ENCODE assay signal across 9 cellular contexts in the genomic region with DNA sequence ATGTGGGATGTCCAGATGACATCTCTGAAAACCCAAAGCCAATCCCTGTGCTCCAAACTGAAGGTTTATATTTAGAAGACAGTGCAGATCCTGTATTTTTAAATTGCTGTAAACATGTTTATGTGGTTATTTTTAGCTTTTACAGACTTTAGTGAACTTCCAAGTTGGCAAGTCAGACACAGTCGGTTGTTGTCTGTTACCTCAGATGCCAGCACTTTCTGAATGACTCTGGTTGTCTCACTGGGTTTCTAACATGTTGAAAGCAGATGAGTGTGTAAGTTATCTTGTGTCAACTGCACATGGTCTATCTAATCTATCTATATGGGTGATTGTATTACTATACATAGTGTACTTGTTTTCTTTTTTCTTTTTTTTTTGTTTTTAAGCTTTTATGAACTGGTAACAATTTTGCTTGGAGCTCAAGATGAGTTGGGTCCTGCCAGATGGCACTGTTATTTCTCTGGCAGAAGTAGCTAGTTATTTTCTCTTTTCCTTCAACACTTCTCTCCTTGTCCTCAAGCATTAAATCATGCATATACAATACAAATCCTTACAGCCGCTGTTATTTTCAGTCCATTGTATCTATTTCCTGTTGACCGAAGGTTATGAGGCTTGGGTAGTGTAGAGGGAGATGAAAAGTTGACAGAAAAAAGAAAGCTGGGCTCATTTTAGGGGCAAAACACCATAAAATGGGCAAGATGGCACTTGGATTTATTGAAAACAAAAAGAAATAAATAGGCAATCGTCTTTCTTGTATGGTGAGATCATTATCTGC.
DNase-seq lines count a peak whose midpoint lies in the region; ATAC-seq and TF ChIP-seq lines count a peak whose summit lies in the region.
"Had no signal": no experiment of that assay in that cellular context is flagged by ENCODE, and none has a peak within 500 bp of the region (broad histone marks: within the 10 kb centered on the region; RNA-seq: fewer than 3 reads in every experiment).

No MANE protein-coding gene starts in this region.

- peaks cover 3% of the 10 kb centered on the region for H3K27me3 Mint-ChIP-seq in endothelial cell (ENCODE audit: unreplicated experiment)

- WGBS in mesendoderm (ENCODE audit: extremely low coverage, insufficient coverage, low lambda C conversion rate), result no CpG with 5 or more reads among the region's 4 CpGs

- H3K9ac ChIP-seq in mesendoderm (ENCODE audit: low read length), result no peak overlapping the region

- H3K79me1 ChIP-seq in mesendoderm (ENCODE audit: low read length), result no peaks in the 10 kb centered on the region

- H3K4me3 Mint-ChIP-seq in endothelial cell (ENCODE audit: unreplicated experiment), result no peak overlapping the region
- H3K4me3 Mint-ChIP-seq in stimulated activated effector memory CD8-positive, alpha-beta T cell treated with anti-CD3 and anti-CD28 coated beads, Interleukin-12 subunit alpha, Interleukin-12 subunit beta, amount 100 ng/mL, for 72 hours, result no peak overlapping the region

- no peak overlapping the region for H3K27ac ChIP-seq in mesendoderm (ENCODE audit: low read depth, low read length)

- H3K79me2 ChIP-seq in mesendoderm (ENCODE audit: control insufficient read depth, insufficient read depth, low read length), result no peaks in the 10 kb centered on the region

- H3K9me3 Mint-ChIP-seq in endothelial cell (ENCODE audit: unreplicated experiment), result no peaks in the 10 kb centered on the region
- no peaks in the 10 kb centered on the region for H3K9me3 Mint-ChIP-seq in stimulated activated effector memory CD8-positive, alpha-beta T cell treated with anti-CD3 and anti-CD28 coated beads, Interleukin-12 subunit alpha, Interleukin-12 subunit beta, amount 100 ng/mL, for 72 hours

- no peak overlapping the region for H3K4me2 ChIP-seq in mesendoderm (ENCODE audit: low read length)

- H3K4me1 Mint-ChIP-seq in endothelial cell (ENCODE audit: unreplicated experiment), result peaks cover 60% of the 10 kb centered on the region
- H3K4me1 Mint-ChIP-seq in stimulated activated effector memory CD8-positive, alpha-beta T cell treated with anti-CD3 and anti-CD28 coated beads, Interleukin-12 subunit alpha, Interleukin-12 subunit beta, amount 100 ng/mL, for 72 hours, result peaks cover 23% of the 10 kb centered on the region

- H3K27me3 ChIP-seq in mesendoderm (ENCODE audit: insufficient read depth, low read length, poor library complexity), result no peaks in the 10 kb centered on the region

- H3K36me3 ChIP-seq in mesendoderm (ENCODE audit: control insufficient read depth, insufficient read depth, low read length), result no peaks in the 10 kb centered on the region

- H3K56ac ChIP-seq in mesendoderm (ENCODE audit: low read length), result no peak overlapping the region

- H3K27ac Mint-ChIP-seq in endothelial cell (ENCODE audit: unreplicated experiment), result peak overlapping the region; percentile 50
- H3K27ac Mint-ChIP-seq in stimulated activated effector memory CD8-positive, alpha-beta T cell treated with anti-CD3 and anti-CD28 coated beads, Interleukin-12 subunit alpha, Interleukin-12 subunit beta, amount 100 ng/mL, for 72 hours, result no peak overlapping the region

- H3K23ac ChIP-seq in mesendoderm (ENCODE audit: low read length), result no peak overlapping the region

- H3K4me3 ChIP-seq in mesendoderm (ENCODE audit: low read length), result no peak overlapping the region

- TF ChIP-seq CTCF in endothelial cell (IDR thresholded peaks at IDR 0.05; ENCODE audit: unreplicated experiment), result no peak

- no peak overlapping the region for H2BK15ac ChIP-seq in mesendoderm (replicated peaks; ENCODE audit: low read depth)

- H4K8ac ChIP-seq in mesendoderm (ENCODE audit: low read depth, low read length), result no peak overlapping the region

- DNase-seq in endothelial cell (ENCODE audit: low spot score) (no peak), activated gamma-delta T cell treated with Interleukin-2 at 50 U/mL for 16 hours (no peak), mesendoderm (no peak)
- no peak for DNase-seq in stimulated activated effector memory CD8-positive, alpha-beta T cell treated with anti-CD3 and anti-CD28 coated beads, Interleukin-12 subunit alpha, Interleukin-12 subunit beta, amount 100 ng/mL, for 72 hours (ENCODE audit: low spot score in 2 of 2)
- no peak for DNase-seq in stimulated activated CD4-positive, alpha-beta T cell treated with anti-CD3 and anti-CD28 coated beads, Interleukin-4, amount 100 ng/mL, for 24 hours
- no peak for DNase-seq in activated CD4-positive, alpha-beta T cell treated with anti-CD3 and anti-CD28 coated beads, Interleukin-2, amount 50 U/mL, for 1 hour
- DNase-seq: activated CD8-positive, alpha-beta memory T cell treated with anti-CD3 and anti-CD28 coated beads for 24 hours had no signal

- no peak overlapping the region for H2BK5ac ChIP-seq in mesendoderm (ENCODE audit: low read length)

- H3K36me3 Mint-ChIP-seq in endothelial cell (ENCODE audit: low read depth, unreplicated experiment), result peaks cover 3% of the 10 kb centered on the region
- H3K36me3 Mint-ChIP-seq in stimulated activated effector memory CD8-positive, alpha-beta T cell treated with anti-CD3 and anti-CD28 coated beads, Interleukin-12 subunit alpha, Interleukin-12 subunit beta, amount 100 ng/mL, for 72 hours, result no peaks in the 10 kb centered on the region

- H4K5ac ChIP-seq in mesendoderm (ENCODE audit: low read length), result no peak overlapping the region

- H2AK5ac ChIP-seq in mesendoderm (ENCODE audit: low read length), result no peak overlapping the region

- no peak overlapping the region for H3K18ac ChIP-seq in mesendoderm (ENCODE audit: low read length)

- no peak overlapping the region for H2BK120ac ChIP-seq in mesendoderm (ENCODE audit: low read depth, low read length)

- ATAC-seq in GM18868 (IDR thresholded peaks at IDR 0.05; ENCODE audit: unreplicated experiment) (peak; percentile 45), HG03280 (IDR thresholded peaks at IDR 0.05; ENCODE audit: unreplicated experiment) (peak; percentile 39)
- peak; percentile 82 for ATAC-seq in stimulated activated effector memory CD8-positive, alpha-beta T cell treated with anti-CD3 and anti-CD28 coated beads, Interleukin-12 subunit alpha, Interleukin-12 subunit beta, amount 100 ng/mL, for 72 hours

- no peak overlapping the region for H3K4ac ChIP-seq in mesendoderm (ENCODE audit: low read depth, low read length)

- H3K4me1 ChIP-seq in mesendoderm (ENCODE audit: control insufficient read depth, low read depth, low read length), result no peaks in the 10 kb centered on the region
